9 cellular contexts compared by ENCODE assay signal in the genomic region with DNA sequence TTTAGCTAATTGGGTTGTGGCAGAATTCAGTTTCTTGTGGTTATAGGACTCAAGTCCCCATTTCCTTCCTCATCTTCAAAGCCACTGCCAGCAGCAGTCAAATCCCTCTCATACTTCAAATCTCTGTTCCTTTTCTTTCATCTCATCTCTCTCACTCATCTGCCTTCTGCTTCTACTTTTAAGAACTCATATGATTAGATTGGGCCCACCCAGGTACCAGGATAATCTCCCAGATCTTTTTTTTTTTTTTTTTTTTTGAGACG. TPM values are rescaled to one million over a fixed set of nuclear protein-coding genes. Genes with fewer than 3 reads are reported as not detected.
DNase-seq lines count a peak whose midpoint lies in the region; ATAC-seq and TF ChIP-seq lines count a peak whose summit lies in the region.
"Had no signal": no experiment of that assay in that cellular context is flagged by ENCODE, and none has a peak within 500 bp of the region (broad histone marks: within the 10 kb centered on the region; RNA-seq: fewer than 3 reads in every experiment).

No MANE protein-coding gene starts in this region.

- H3K4me3 ChIP-seq in HAP-1, result no peak overlapping the region
- no peak overlapping the region for H3K4me3 ChIP-seq in effector memory CD4-positive, alpha-beta T cell (ENCODE audit: insufficient read depth, low read depth, low read length, poor library complexity, severe bottlenecking)
- H3K4me3 ChIP-seq in WERI-Rb-1 (ENCODE audit: low read depth, low read length), result no peak overlapping the region

- no peaks in the 10 kb centered on the region for H3K9me3 ChIP-seq in HAP-1
- no peaks in the 10 kb centered on the region for H3K9me3 ChIP-seq in effector memory CD4-positive, alpha-beta T cell (ENCODE audit: control insufficient read depth, low read length)
- no peaks in the 10 kb centered on the region for H3K9me3 ChIP-seq in WERI-Rb-1 (ENCODE audit: severe bottlenecking)

- peak; percentile 41 for ATAC-seq in GM21367 (IDR thresholded peaks at IDR 0.05; ENCODE audit: unreplicated experiment)
- ATAC-seq in HG03460 (IDR thresholded peaks at IDR 0.05; ENCODE audit: unreplicated experiment), result peak; percentile 46

- peaks cover 48% of the 10 kb centered on the region for H3K4me1 Mint-ChIP-seq in activated T-helper 1 cell treated with anti-CD3 and anti-CD28 coated beads, Interleukin-12 subunit alpha, Interleukin-12 subunit beta, Interleukin-2, Interleukin-4 antibody, amounts not matched to agents 30 ng/mL and 10 ng/mL and 1 ng/mL, durations not matched to agents 14 hours and 24 hours and 36 hours (ENCODE audit: low read depth)

- peak overlapping the region; percentile 34 for H3K4me3 Mint-ChIP-seq in activated T-helper 1 cell treated with anti-CD3 and anti-CD28 coated beads, Interleukin-12 subunit alpha, Interleukin-12 subunit beta, Interleukin-2, Interleukin-4 antibody, amounts not matched to agents 30 ng/mL and 10 ng/mL and 1 ng/mL, durations not matched to agents 14 hours and 24 hours and 36 hours

- DNase-seq in GM10248 (ENCODE audit: extremely low spot score), result peak; percentile 37
- no peak for DNase-seq in activated T-helper 1 cell treated with anti-CD3 and anti-CD28 coated beads, Interleukin-12 subunit alpha, Interleukin-12 subunit beta, Interleukin-2, Interleukin-4 antibody, amounts not matched to agents 30 ng/mL and 10 ng/mL and 1 ng/mL, durations not matched to agents 14 hours and 24 hours and 36 hours (ENCODE audit: low spot score)
- DNase-seq in HAP-1 (ENCODE audit: low spot score in 2 of 2), result no peak
- no peak for DNase-seq in effector memory CD4-positive, alpha-beta T cell
- DNase-seq in foreskin melanocyte, result no peak
- no peak for DNase-seq in WERI-Rb-1
- DNase-seq: NCI-H510A treated with DMSO at 0.1 percent for 48 hours had no signal

- CTCF ChIA-PET in GM10248 (lab: Yijun Ruan, JAX), result interaction anchor here (1.6 kb wide), 1 partner anchor 8 kb away, joined by 4 read pairs; a partner anchor contains a TSS

- TF ChIP-seq CTCF in GM10248 (IDR thresholded peaks at IDR 0.05; ENCODE audit: control extremely low read depth, extremely low read depth, low read depth, missing control alignments) (no peak), WERI-Rb-1 (IDR thresholded peaks at IDR 0.05; ENCODE audit: low read depth, low read length) (no peak)

- H3K4me1 ChIP-seq in HAP-1, result no peaks in the 10 kb centered on the region
- H3K4me1 ChIP-seq in effector memory CD4-positive, alpha-beta T cell (ENCODE audit: control insufficient read depth, insufficient read depth, low read length, poor library complexity, severe bottlenecking), result peaks cover 25% of the 10 kb centered on the region

- intact Hi-C loops in activated T-helper 1 cell treated with anti-CD3 and anti-CD28 coated beads, Interleukin-12 subunit alpha, Interleukin-12 subunit beta, Interleukin-2, Interleukin-4 antibody, amounts not matched to agents 30 ng/mL and 10 ng/mL and 1 ng/mL, durations not matched to agents 14 hours and 24 hours and 36 hours (cut with micrococcal nuclease), result loop anchor here (1.0 kb wide), 1 partner anchor 8 kb away; a partner anchor contains a TSS

- H3K27me3 ChIP-seq in HAP-1 (ENCODE audit: low read depth) (no peaks in the 10 kb centered on the region), WERI-Rb-1 (ENCODE audit: insufficient read depth, low read depth, severe bottlenecking) (no peaks in the 10 kb centered on the region)
- no peaks in the 10 kb centered on the region for H3K27me3 ChIP-seq in effector memory CD4-positive, alpha-beta T cell (replicated peaks; ENCODE audit: control insufficient read depth, insufficient read depth, low read length, poor library complexity, severe bottlenecking)

- H3K36me3 ChIP-seq in HAP-1 (replicated peaks) (no peaks in the 10 kb centered on the region), WERI-Rb-1 (no peaks in the 10 kb centered on the region)
- H3K36me3 ChIP-seq in effector memory CD4-positive, alpha-beta T cell (ENCODE audit: control insufficient read depth, insufficient read depth, low read length), result no peaks in the 10 kb centered on the region

- H3K36me3 Mint-ChIP-seq in activated T-helper 1 cell treated with anti-CD3 and anti-CD28 coated beads, Interleukin-12 subunit alpha, Interleukin-12 subunit beta, Interleukin-2, Interleukin-4 antibody, amounts not matched to agents 30 ng/mL and 10 ng/mL and 1 ng/mL, durations not matched to agents 14 hours and 24 hours and 36 hours (ENCODE audit: low read depth), result peaks cover 6% of the 10 kb centered on the region

- H3K27ac ChIP-seq in effector memory CD4-positive, alpha-beta T cell (ENCODE audit: insufficient read depth, low read length, poor library complexity, severe bottlenecking), result no peak overlapping the region
- H3K27ac ChIP-seq in WERI-Rb-1, result no peak overlapping the region

- H3K27ac Mint-ChIP-seq in activated T-helper 1 cell treated with anti-CD3 and anti-CD28 coated beads, Interleukin-12 subunit alpha, Interleukin-12 subunit beta, Interleukin-2, Interleukin-4 antibody, amounts not matched to agents 30 ng/mL and 10 ng/mL and 1 ng/mL, durations not matched to agents 14 hours and 24 hours and 36 hours, result peak overlapping the region; percentile 51

- in situ Hi-C loops in HAP-1 (cut with MboI; ENCODE audit: low sequenced_read_pairs), result no loop called here

- POLR2A ChIA-PET in GM10248 (lab: Yijun Ruan, JAX), result no interaction called here

- peaks cover 4% of the 10 kb centered on the region for H3K9me3 Mint-ChIP-seq in activated T-helper 1 cell treated with anti-CD3 and anti-CD28 coated beads, Interleukin-12 subunit alpha, Interleukin-12 subunit beta, Interleukin-2, Interleukin-4 antibody, amounts not matched to agents 30 ng/mL and 10 ng/mL and 1 ng/mL, durations not matched to agents 14 hours and 24 hours and 36 hours

- H3K27me3 Mint-ChIP-seq in activated T-helper 1 cell treated with anti-CD3 and anti-CD28 coated beads, Interleukin-12 subunit alpha, Interleukin-12 subunit beta, Interleukin-2, Interleukin-4 antibody, amounts not matched to agents 30 ng/mL and 10 ng/mL and 1 ng/mL, durations not matched to agents 14 hours and 24 hours and 36 hours (ENCODE audit: insufficient read depth), result peaks cover 2% of the 10 kb centered on the region

RNA-seq across cellular contexts. Expression of a gene that starts 8.0 kb away (rescaled TPM):
- total RNA-seq in activated T-helper 1 cell treated with anti-CD3 and anti-CD28 coated beads, Interleukin-12 subunit alpha, Interleukin-12 subunit beta, Interleukin-2, Interleukin-4 antibody, amounts not matched to agents 30 ng/mL and 10 ng/mL and 1 ng/mL, durations not matched to agents 14 hours and 24 hours and 36 hours, result 77.5 and 77.9 TPM in 2 replicates

RNA-seq across cellular contexts. Expression of a gene that starts 46.6 kb away (rescaled TPM):
- 78.9 and 82.5 TPM in 2 replicates for total RNA-seq in activated T-helper 1 cell treated with anti-CD3 and anti-CD28 coated beads, Interleukin-12 subunit alpha, Interleukin-12 subunit beta, Interleukin-2, Interleukin-4 antibody, amounts not matched to agents 30 ng/mL and 10 ng/mL and 1 ng/mL, durations not matched to agents 14 hours and 24 hours and 36 hours
